Comparison of ENCODE assay signal across 1 cellular context in the genomic region with DNA sequence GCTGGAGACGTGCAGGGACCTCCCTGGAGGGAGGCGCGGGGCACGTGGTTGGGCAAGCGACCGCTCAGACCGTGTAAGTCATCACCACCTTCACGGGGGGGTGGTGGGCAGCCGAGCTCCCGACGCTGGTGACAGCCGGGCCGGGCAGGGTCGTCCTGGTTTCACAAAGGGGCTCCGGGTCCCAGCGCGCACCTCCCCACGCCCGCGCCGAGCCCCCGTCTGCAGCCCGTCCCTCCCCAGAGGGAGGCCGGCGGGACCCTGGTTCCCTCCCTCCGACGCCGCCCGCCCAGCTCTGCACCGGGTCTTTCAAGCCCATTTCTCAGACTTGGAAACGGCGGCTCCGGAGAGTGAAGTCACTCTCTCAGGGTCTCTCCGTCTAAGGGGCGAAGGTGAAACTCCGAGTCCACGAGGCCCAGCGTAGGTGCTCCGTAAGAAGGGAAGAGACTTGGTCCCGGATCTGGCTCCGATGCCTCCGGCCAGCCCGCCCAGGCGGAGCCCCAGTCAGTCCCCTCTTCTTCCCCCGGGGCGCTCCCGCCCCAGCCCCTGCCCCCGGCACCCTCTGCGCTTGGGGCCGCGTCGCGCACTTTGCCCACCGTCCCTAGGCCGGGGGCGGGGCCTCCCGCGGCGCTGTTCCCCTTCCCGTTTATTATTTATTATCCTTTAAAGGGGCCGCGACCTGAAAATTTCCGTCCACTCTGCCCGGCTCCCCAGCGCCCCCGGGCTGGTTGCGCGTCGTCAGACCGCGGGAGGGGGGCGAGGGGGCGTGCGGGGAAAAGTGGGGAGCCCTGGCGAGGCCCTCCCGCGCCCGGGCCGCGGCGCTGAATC.
TF ChIP-seq lines count a peak whose summit lies in the region.

No MANE protein-coding gene starts in this region.

TF ChIP-seq in HepG2, 621 proteins besides CTCF, POLR2A, EP300 and RAD21 (continued from another document and continues in another):
- TF ChIP-seq, protein P1, sequence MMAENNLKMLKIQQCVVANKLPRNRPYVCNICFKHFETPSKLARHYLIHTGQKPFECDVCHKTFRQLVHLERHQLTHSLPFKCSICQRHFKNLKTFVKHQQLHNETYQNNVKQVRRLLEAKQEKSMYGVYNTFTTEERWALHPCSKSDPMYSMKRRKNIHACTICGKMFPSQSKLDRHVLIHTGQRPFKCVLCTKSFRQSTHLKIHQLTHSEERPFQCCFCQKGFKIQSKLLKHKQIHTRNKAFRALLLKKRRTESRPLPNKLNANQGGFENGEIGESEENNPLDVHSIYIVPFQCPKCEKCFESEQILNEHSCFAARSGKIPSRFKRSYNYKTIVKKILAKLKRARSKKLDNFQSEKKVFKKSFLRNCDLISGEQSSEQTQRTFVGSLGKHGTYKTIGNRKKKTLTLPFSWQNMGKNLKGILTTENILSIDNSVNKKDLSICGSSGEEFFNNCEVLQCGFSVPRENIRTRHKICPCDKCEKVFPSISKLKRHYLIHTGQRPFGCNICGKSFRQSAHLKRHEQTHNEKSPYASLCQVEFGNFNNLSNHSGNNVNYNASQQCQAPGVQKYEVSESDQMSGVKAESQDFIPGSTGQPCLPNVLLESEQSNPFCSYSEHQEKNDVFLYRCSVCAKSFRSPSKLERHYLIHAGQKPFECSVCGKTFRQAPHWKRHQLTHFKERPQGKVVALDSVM (CRISPR knock-in tag; IDR thresholded peaks at IDR 0.05): peak; percentile 45; the same call in 1 of the 2 replicates
- peak; percentile 80; the same call in 1 of the 2 replicates for TF ChIP-seq EEA1 (CRISPR knock-in tag; IDR thresholded peaks at IDR 0.05; ENCODE audit: borderline replicate concordance)
- TF ChIP-seq DZIP1 (CRISPR knock-in tag; IDR thresholded peaks at IDR 0.05): no peak
- TF ChIP-seq THAP11 (CRISPR knock-in tag; IDR thresholded peaks at IDR 0.05): peak; percentile 18; the same call in 1 of the 2 replicates
- peak; percentile 22; the same call in 1 of the 2 replicates for TF ChIP-seq YEATS4 (CRISPR knock-in tag; IDR thresholded peaks at IDR 0.05; ENCODE audit: borderline replicate concordance)
- TF ChIP-seq ZNF317 (CRISPR knock-in tag; IDR thresholded peaks at IDR 0.05): 0 out of 2 replicates have a peak, but pooled peaks have one; percentile 19
- TF ChIP-seq, protein P2, sequence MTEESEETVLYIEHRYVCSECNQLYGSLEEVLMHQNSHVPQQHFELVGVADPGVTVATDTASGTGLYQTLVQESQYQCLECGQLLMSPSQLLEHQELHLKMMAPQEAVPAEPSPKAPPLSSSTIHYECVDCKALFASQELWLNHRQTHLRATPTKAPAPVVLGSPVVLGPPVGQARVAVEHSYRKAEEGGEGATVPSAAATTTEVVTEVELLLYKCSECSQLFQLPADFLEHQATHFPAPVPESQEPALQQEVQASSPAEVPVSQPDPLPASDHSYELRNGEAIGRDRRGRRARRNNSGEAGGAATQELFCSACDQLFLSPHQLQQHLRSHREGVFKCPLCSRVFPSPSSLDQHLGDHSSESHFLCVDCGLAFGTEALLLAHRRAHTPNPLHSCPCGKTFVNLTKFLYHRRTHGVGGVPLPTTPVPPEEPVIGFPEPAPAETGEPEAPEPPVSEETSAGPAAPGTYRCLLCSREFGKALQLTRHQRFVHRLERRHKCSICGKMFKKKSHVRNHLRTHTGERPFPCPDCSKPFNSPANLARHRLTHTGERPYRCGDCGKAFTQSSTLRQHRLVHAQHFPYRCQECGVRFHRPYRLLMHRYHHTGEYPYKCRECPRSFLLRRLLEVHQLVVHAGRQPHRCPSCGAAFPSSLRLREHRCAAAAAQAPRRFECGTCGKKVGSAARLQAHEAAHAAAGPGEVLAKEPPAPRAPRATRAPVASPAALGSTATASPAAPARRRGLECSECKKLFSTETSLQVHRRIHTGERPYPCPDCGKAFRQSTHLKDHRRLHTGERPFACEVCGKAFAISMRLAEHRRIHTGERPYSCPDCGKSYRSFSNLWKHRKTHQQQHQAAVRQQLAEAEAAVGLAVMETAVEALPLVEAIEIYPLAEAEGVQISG (CRISPR knock-in tag; IDR thresholded peaks at IDR 0.05): peak; percentile 38; the same call in 1 of the 2 replicates
- 0 out of 2 replicates have a peak, but pooled peaks have one; percentile 58 for TF ChIP-seq ADNP (CRISPR knock-in tag; IDR thresholded peaks at IDR 0.05)
- TF ChIP-seq, protein P3, sequence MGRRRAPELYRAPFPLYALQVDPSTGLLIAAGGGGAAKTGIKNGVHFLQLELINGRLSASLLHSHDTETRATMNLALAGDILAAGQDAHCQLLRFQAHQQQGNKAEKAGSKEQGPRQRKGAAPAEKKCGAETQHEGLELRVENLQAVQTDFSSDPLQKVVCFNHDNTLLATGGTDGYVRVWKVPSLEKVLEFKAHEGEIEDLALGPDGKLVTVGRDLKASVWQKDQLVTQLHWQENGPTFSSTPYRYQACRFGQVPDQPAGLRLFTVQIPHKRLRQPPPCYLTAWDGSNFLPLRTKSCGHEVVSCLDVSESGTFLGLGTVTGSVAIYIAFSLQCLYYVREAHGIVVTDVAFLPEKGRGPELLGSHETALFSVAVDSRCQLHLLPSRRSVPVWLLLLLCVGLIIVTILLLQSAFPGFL (CRISPR knock-in tag; IDR thresholded peaks at IDR 0.05): no peak
- TF ChIP-seq ZNF576 (CRISPR knock-in tag; IDR thresholded peaks at IDR 0.05): 0 out of 2 replicates have a peak, but pooled peaks have one; percentile 5
- TF ChIP-seq ZHX2 (IDR thresholded peaks at IDR 0.05; ENCODE audit: low read depth): 0 out of 2 replicates have a peak, but pooled peaks have one; percentile 11
- no peak for TF ChIP-seq ZHX2 (CRISPR knock-in tag; IDR thresholded peaks at IDR 0.05; ENCODE audit: borderline replicate concordance)
- TF ChIP-seq ATF4 (CRISPR knock-in tag; IDR thresholded peaks at IDR 0.05): 0 out of 4 replicates have a peak, but pooled peaks of 1 of the 2 experiments have one; percentile 17
- no peak for TF ChIP-seq ZNF160 (CRISPR knock-in tag; IDR thresholded peaks at IDR 0.05)
- no peak for TF ChIP-seq ZFP90 (CRISPR knock-in tag; IDR thresholded peaks at IDR 0.05; ENCODE audit: borderline replicate concordance)
- TF ChIP-seq, protein P4, sequence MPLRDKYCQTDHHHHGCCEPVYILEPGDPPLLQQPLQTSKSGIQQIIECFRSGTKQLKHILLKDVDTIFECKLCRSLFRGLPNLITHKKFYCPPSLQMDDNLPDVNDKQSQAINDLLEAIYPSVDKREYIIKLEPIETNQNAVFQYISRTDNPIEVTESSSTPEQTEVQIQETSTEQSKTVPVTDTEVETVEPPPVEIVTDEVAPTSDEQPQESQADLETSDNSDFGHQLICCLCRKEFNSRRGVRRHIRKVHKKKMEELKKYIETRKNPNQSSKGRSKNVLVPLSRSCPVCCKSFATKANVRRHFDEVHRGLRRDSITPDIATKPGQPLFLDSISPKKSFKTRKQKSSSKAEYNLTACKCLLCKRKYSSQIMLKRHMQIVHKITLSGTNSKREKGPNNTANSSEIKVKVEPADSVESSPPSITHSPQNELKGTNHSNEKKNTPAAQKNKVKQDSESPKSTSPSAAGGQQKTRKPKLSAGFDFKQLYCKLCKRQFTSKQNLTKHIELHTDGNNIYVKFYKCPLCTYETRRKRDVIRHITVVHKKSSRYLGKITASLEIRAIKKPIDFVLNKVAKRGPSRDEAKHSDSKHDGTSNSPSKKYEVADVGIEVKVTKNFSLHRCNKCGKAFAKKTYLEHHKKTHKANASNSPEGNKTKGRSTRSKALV (CRISPR knock-in tag; IDR thresholded peaks at IDR 0.05): no peak
- peak; percentile 15; the same call in 1 of the 2 replicates for TF ChIP-seq MNT (IDR thresholded peaks at IDR 0.05)
- peak; percentile 15; the same call in 1 of the 2 replicates for TF ChIP-seq ZBTB43 (CRISPR knock-in tag; conservative IDR thresholded peaks at IDR 0.05)
- TF ChIP-seq, protein P5, sequence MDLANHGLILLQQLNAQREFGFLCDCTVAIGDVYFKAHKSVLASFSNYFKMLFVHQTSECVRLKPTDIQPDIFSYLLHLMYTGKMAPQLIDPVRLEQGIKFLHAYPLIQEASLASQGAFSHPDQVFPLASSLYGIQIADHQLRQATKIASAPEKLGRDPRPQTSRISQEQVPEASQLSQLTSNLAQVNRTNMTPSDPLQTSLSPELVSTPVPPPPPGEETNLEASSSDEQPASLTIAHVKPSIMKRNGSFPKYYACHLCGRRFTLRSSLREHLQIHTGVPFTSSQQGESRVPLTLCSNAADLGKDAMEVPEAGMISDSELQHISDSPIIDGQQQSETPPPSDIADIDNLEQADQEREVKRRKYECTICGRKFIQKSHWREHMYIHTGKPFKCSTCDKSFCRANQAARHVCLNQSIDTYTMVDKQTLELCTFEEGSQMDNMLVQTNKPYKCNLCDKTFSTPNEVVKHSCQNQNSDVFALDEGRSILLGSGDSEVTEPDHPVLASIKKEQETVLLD (CRISPR knock-in tag; IDR thresholded peaks at IDR 0.05; ENCODE audit: low read depth): no peak; the same call in 1 of the 2 replicates
